11 cellular contexts compared by ENCODE assay signal in genomic region chr4:76589872-76590846, GRCh38.
A peak's percentile ranks its signal among the peaks of the same experiment; 100 is the strongest.
DNase-seq lines count a peak whose midpoint lies in the region; ATAC-seq, FAIRE-seq and TF ChIP-seq lines count a peak whose summit lies in the region.
"Had no signal": no experiment of that assay in that cellular context is flagged by ENCODE, and none has a peak within 500 bp of the region (broad histone marks: within the 10 kb centered on the region; RNA-seq: fewer than 3 reads in every experiment).

No MANE protein-coding gene starts in this region.

- TF ChIP-seq CTCF in A549 (IDR thresholded peaks at IDR 0.05) (no peak), mesothelial cell of epicardium (IDR thresholded peaks at IDR 0.05; ENCODE audit: unreplicated experiment) (no peak)

- H3K9me3 ChIP-seq in A549 = no peaks in the 10 kb centered on the region
- no peaks in the 10 kb centered on the region for H3K9me3 ChIP-seq in CD4-positive, alpha-beta memory T cell (ENCODE audit: control insufficient read depth in 1 of 2, low read length in 2 of 2)

- DNase-seq in A549 (ENCODE audit: low read depth in 1 of 2, low spot score in 1 of 2) = peak; percentile 34 to 71
- DNase-seq in LoVo (ENCODE audit: low spot score) = peak; percentile 83
- peak in 1 of 2 experiments; percentile 54 for DNase-seq in mesothelial cell of epicardium (ENCODE audit: low spot score in 2 of 2, unreplicated experiment in 2 of 2)
- no peak for DNase-seq in CD4-positive, alpha-beta memory T cell
- DNase-seq in superior temporal gyrus (ENCODE audit: extremely low spot score) = no peak
- no peak for DNase-seq in D341Med (ENCODE audit: low spot score)
- no peak for DNase-seq in NCI-H774 (lab: John Stamatoyannopoulos, UW)
- DNase-seq: stimulated activated CD4-positive, alpha-beta T cell treated with anti-CD3 and anti-CD28 coated beads, Interleukin-4, amount 100 ng/mL, for 24 hours had no signal

- H3K4me1 Mint-ChIP-seq in mesothelial cell of epicardium = peaks cover 70% of the 10 kb centered on the region
- H3K4me1 Mint-ChIP-seq in CD4-positive, alpha-beta memory T cell = peaks cover 0 to 10% (median 8%) of the 10 kb centered on the region in 4 donors
- H3K4me1 Mint-ChIP-seq: central memory CD8-positive, alpha-beta T cell had no signal

- H3K27ac ChIP-seq in A549 = peak overlapping the region; percentile 48 to 73
- H3K27ac ChIP-seq in CD4-positive, alpha-beta memory T cell (ENCODE audit: low read depth, low read length) = no peak overlapping the region
- H3K27ac ChIP-seq: SK-N-MC had no signal

- no peaks in the 10 kb centered on the region for H3K36me3 ChIP-seq in CD4-positive, alpha-beta memory T cell (ENCODE audit: insufficient read depth, low read length)

- FAIRE-seq in A549 (lab: Jason Lieb, UNC) = no peak
- peak; percentile 70 for FAIRE-seq in endometrium (lab: Jason Lieb, UNC)

- H3K9me3 Mint-ChIP-seq in mesothelial cell of epicardium = peaks cover 3% of the 10 kb centered on the region
- no peaks in the 10 kb centered on the region for H3K9me3 Mint-ChIP-seq in CD4-positive, alpha-beta memory T cell
- H3K9me3 Mint-ChIP-seq: central memory CD8-positive, alpha-beta T cell had no signal

- TF ChIP-seq RAD21 in A549 (conservative IDR thresholded peaks at IDR 0.05 in 1 of 2, IDR thresholded peaks at IDR 0.05 in 1 of 2) = no peak

- H3K27me3 ChIP-seq in CD4-positive, alpha-beta memory T cell (ENCODE audit: insufficient read depth, low read length) = no peaks in the 10 kb centered on the region

- no peaks in the 10 kb centered on the region for H3K27me3 Mint-ChIP-seq in mesothelial cell of epicardium (ENCODE audit: low read depth)
- peaks cover 30 to 35% of the 10 kb centered on the region in 2 donors for H3K27me3 Mint-ChIP-seq in CD4-positive, alpha-beta memory T cell

- POLR2A ChIA-PET in A549 (lab: Yijun Ruan, JAX) = interaction anchor here (0.6 kb wide), 1 partner anchor 82 kb away, joined by 3 read pairs; no protein-coding TSS in a partner anchor
- POLR2A ChIA-PET in CD4-positive, alpha-beta memory T cell (lab: Charles Lee; ENCODE audit: partially characterized antibody) = no interaction called here

- H3K27ac Mint-ChIP-seq in mesothelial cell of epicardium = peak overlapping the region; percentile 98
- H3K27ac Mint-ChIP-seq in CD4-positive, alpha-beta memory T cell = no peak overlapping the region

- no peak overlapping the region for H3K4me3 ChIP-seq in A549
- no peak overlapping the region for H3K4me3 ChIP-seq in CD4-positive, alpha-beta memory T cell (ENCODE audit: low read length in 2 of 2)
- H3K4me3 ChIP-seq: SK-N-MC had no signal

- CTCF ChIA-PET in A549 (lab: Yijun Ruan, JAX) = no interaction called here
- CTCF ChIA-PET in CD4-positive, alpha-beta memory T cell (lab: Charles Lee; ENCODE audit: partially characterized antibody) = no interaction called here

- intact Hi-C loops in CD4-positive, alpha-beta memory T cell (cut with micrococcal nuclease) = no loop called here

- peak overlapping the region; percentile 36 for H3K4me3 Mint-ChIP-seq in mesothelial cell of epicardium
- H3K4me3 Mint-ChIP-seq in CD4-positive, alpha-beta memory T cell = no peak overlapping the region
- H3K4me3 Mint-ChIP-seq: central memory CD8-positive, alpha-beta T cell had no signal

- H3K4me2 ChIP-seq in A549 = peak overlapping the region; percentile 50

- peaks cover 40% of the 10 kb centered on the region for H3K4me1 ChIP-seq in A549
- H3K4me1 ChIP-seq in CD4-positive, alpha-beta memory T cell (ENCODE audit: insufficient read depth, low read length) = no peaks in the 10 kb centered on the region

- TF ChIP-seq EP300 in A549 (IDR thresholded peaks at IDR 0.05) = no peak

- TF ChIP-seq POLR2A in A549 (IDR thresholded peaks at IDR 0.05; ENCODE audit: low read length) = no peak

- H3K36me3 Mint-ChIP-seq in mesothelial cell of epicardium = peaks cover 11% of the 10 kb centered on the region
- H3K36me3 Mint-ChIP-seq in CD4-positive, alpha-beta memory T cell = no peaks in the 10 kb centered on the region

- ATAC-seq in A549 = peak; percentile 68 to 90; a peak in 5 of 6 replicates

- WGBS in A549 (ENCODE audit: missing lambda C conversion rate) = 34% methylated on average over 10 of the region's 10 CpGs

TF ChIP-seq in A549, 52 proteins besides CTCF, POLR2A, EP300 and RAD21:
- TF ChIP-seq ATOH8 (CRISPR knock-in tag; IDR thresholded peaks at IDR 0.05; ENCODE audit: low read depth) (no peak), BHLHE40 (IDR thresholded peaks at IDR 0.05; ENCODE audit: low read depth, low read length) (no peak), HOXB13 (CRISPR knock-in tag; IDR thresholded peaks at IDR 0.05; ENCODE audit: low read depth) (no peak), GATA3 (IDR thresholded peaks at IDR 0.05; ENCODE audit: borderline replicate concordance) (0 out of 2 replicates have a peak, but pooled peaks have one; percentile 9), CHD4 (IDR thresholded peaks at IDR 0.05; ENCODE audit: borderline replicate concordance) (no peak), FOSB (CRISPR knock-in tag; IDR thresholded peaks at IDR 0.05) (no peak)
TF ChIP-seq in A549: peak in this region for 1.

Comparison
In these comparisons a context has a peak if more than half of its experiments do, and no peak if none do; other contexts are left out.
1. DNase-seq: peak in A549 (2 of 2) and LoVo (single experiment); none in CD4-positive, alpha-beta memory T cell (0 of 5), superior temporal gyrus (single experiment), D341Med (single experiment) and NCI-H774 (single experiment).